36 cellular contexts compared by ENCODE assay signal in genomic region chr13:47696677-47697076, GRCh38.
"Had no signal": no experiment of that assay in that cellular context is flagged by ENCODE, and none has a peak within 500 bp of the region (broad histone marks: within the 10 kb centered on the region; RNA-seq: fewer than 3 reads in every experiment).

No MANE protein-coding gene starts in this region.

- ATAC-seq: activated CD4-positive, CD25-positive, alpha-beta regulatory T cell treated with anti-CD3 and anti-CD28 coated beads, Interleukin-2, amount 50 U/mL, for 24 hours; effector memory CD8-positive, alpha-beta T cell; left lung; lower lobe of right lung; mucosa of descending colon; stimulated activated effector memory CD8-positive, alpha-beta T cell treated with anti-CD3 and anti-CD28 coated beads, Interleukin-12 subunit alpha, Interleukin-12 subunit beta, amount 100 ng/mL, for 72 hours; stimulated activated naive CD8-positive, alpha-beta T cell treated with anti-CD3 and anti-CD28 coated beads, Interleukin-15, amount 100 ng/mL, for 72 hours had no signal

- H3K27ac Mint-ChIP-seq: activated CD4-positive, alpha-beta memory T cell treated with anti-CD3 and anti-CD28 coated beads, Interleukin-2, amount 10 ng/mL, durations not matched to agents 7 days and 5 days; activated CD4-positive, alpha-beta T cell treated with anti-CD3 and anti-CD28 coated beads, Interleukin-2, amount 10 ng/mL, durations not matched to agents 24 days and 14 days; activated naive CD4-positive, alpha-beta T cell treated with anti-CD3 and anti-CD28 coated beads, Interleukin-2, amount 10 ng/mL, durations not matched to agents 7 days and 5 days; activated naive CD8-positive, alpha-beta T cell treated with anti-CD3 and anti-CD28 coated beads, Interleukin-2, amount 10 ng/mL, durations not matched to agents 7 days and 5 days; activated T-cell treated with anti-CD3 and anti-CD28 coated beads, Interleukin-2, amount 50 U/mL, for 24 hours; brain; effector memory CD8-positive, alpha-beta T cell; nephron; progenitor cell of endocrine pancreas; stimulated activated effector memory CD8-positive, alpha-beta T cell treated with anti-CD3 and anti-CD28 coated beads, Interleukin-12 subunit alpha, Interleukin-12 subunit beta, amount 100 ng/mL, for 72 hours; T-helper 1 cell treated with Interleukin-12 subunit alpha and Interleukin-12 subunit beta and Interleukin-4 antibody, amounts not matched to agents 30 μg/mL and 1 μg/mL, for 36 hours had no signal

- H3K9me3 Mint-ChIP-seq: activated CD4-positive, alpha-beta memory T cell treated with anti-CD3 and anti-CD28 coated beads, Interleukin-2, amount 10 ng/mL, durations not matched to agents 7 days and 5 days; activated naive CD4-positive, alpha-beta T cell treated with anti-CD3 and anti-CD28 coated beads, Interleukin-2, amount 10 ng/mL, durations not matched to agents 7 days and 5 days; brain; stimulated activated naive CD8-positive, alpha-beta T cell treated with anti-CD3 and anti-CD28 coated beads, Interleukin-15, amount 100 ng/mL, for 72 hours; T-helper 1 cell treated with Interleukin-12 subunit alpha and Interleukin-12 subunit beta and Interleukin-4 antibody, amounts not matched to agents 30 μg/mL and 1 μg/mL, for 36 hours had no signal

- H3K9me3 ChIP-seq: ascending aorta, left lung, lower lobe of right lung, mucosa of descending colon, ovary, sigmoid colon, thyroid gland, upper lobe of left lung, vagina had no signal

- H3K4me1 ChIP-seq: ascending aorta, left lung, lower lobe of right lung, sigmoid colon, thyroid gland, upper lobe of left lung, vagina had no signal

- H3K36me3 Mint-ChIP-seq: activated naive CD4-positive, alpha-beta T cell treated with anti-CD3 and anti-CD28 coated beads, Interleukin-2, amount 10 ng/mL, durations not matched to agents 7 days and 5 days; activated naive CD8-positive, alpha-beta T cell treated with anti-CD3 and anti-CD28 coated beads, Interleukin-2, amount 10 ng/mL, durations not matched to agents 7 days and 5 days; brain; stimulated activated effector memory CD8-positive, alpha-beta T cell treated with anti-CD3 and anti-CD28 coated beads, Interleukin-12 subunit alpha, Interleukin-12 subunit beta, amount 100 ng/mL, for 72 hours had no signal

- H3K27me3 ChIP-seq: ascending aorta, cardiac muscle cell, left lung, ovary, sigmoid colon, thyroid gland, upper lobe of left lung, vagina had no signal

- H3K4me1 Mint-ChIP-seq: activated CD4-positive, alpha-beta memory T cell treated with anti-CD3 and anti-CD28 coated beads, Interleukin-2, amount 10 ng/mL, durations not matched to agents 7 days and 5 days; activated CD4-positive, alpha-beta T cell treated with anti-CD3 and anti-CD28 coated beads, Interleukin-2, amount 10 ng/mL, durations not matched to agents 24 days and 14 days; activated naive CD4-positive, alpha-beta T cell treated with anti-CD3 and anti-CD28 coated beads, Interleukin-2, amount 10 ng/mL, durations not matched to agents 7 days and 5 days; activated naive CD8-positive, alpha-beta T cell treated with anti-CD3 and anti-CD28 coated beads, Interleukin-2, amount 10 ng/mL, durations not matched to agents 7 days and 5 days; brain; nephron; stimulated activated effector memory CD8-positive, alpha-beta T cell treated with anti-CD3 and anti-CD28 coated beads, Interleukin-12 subunit alpha, Interleukin-12 subunit beta, amount 100 ng/mL, for 72 hours; stimulated activated naive CD8-positive, alpha-beta T cell treated with anti-CD3 and anti-CD28 coated beads, Interleukin-15, amount 100 ng/mL, for 72 hours had no signal

- DNase-seq: activated CD4-positive, alpha-beta memory T cell treated with anti-CD3 and anti-CD28 coated beads, Interleukin-2, amount 10 ng/mL, durations not matched to agents 7 days and 5 days; activated CD4-positive, alpha-beta T cell treated with anti-CD3 and anti-CD28 coated beads, Interleukin-2, amount 10 ng/mL, durations not matched to agents 24 days and 14 days; activated CD8-positive, alpha-beta memory T cell treated with anti-CD3 and anti-CD28 coated beads, Interleukin-2, amount 50 U/mL, for 48 hours; activated gamma-delta T cell; activated naive CD4-positive, alpha-beta T cell treated with anti-CD3 and anti-CD28 coated beads, Interleukin-2, amount 10 ng/mL, durations not matched to agents 7 days and 5 days; activated naive CD8-positive, alpha-beta T cell treated with anti-CD3 and anti-CD28 coated beads, Interleukin-2, amount 10 ng/mL, durations not matched to agents 7 days and 5 days; activated T-cell treated with anti-CD3 and anti-CD28 coated beads, Interleukin-2, amount 50 U/mL, for 24 hours; cerebellar nuclear complex; dorsolateral prefrontal cortex; effector memory CD8-positive, alpha-beta T cell; head of caudate nucleus; hippocampal formation; left lung; lower lobe of right lung; mucosa of descending colon; ovary; retina; sigmoid colon; small intestine; stimulated activated CD4-positive, alpha-beta T cell treated with anti-CD3 and anti-CD28 coated beads, Interleukin-4, amount 100 ng/mL, for 24 hours; stimulated activated naive CD8-positive, alpha-beta T cell treated with anti-CD3 and anti-CD28 coated beads, Interleukin-15, amount 100 ng/mL, for 72 hours; substantia nigra; T-helper 9 cell; thyroid gland; upper lobe of left lung had no signal

- H3K4me3 ChIP-seq: ascending aorta, cardiac muscle cell, coronary artery, dorsolateral prefrontal cortex, left lung, lower lobe of right lung, mucosa of descending colon, ovary, sigmoid colon, thyroid gland, upper lobe of left lung, vagina had no signal

- H3K27ac ChIP-seq: ascending aorta, cardiac muscle cell, coronary artery, dorsolateral prefrontal cortex, left lung, lower lobe of right lung, ovary, sigmoid colon, thyroid gland, upper lobe of left lung, vagina, VCaP had no signal

- H3K4me3 Mint-ChIP-seq: activated CD4-positive, alpha-beta memory T cell treated with anti-CD3 and anti-CD28 coated beads, Interleukin-2, amount 10 ng/mL, durations not matched to agents 7 days and 5 days; activated CD4-positive, alpha-beta T cell treated with anti-CD3 and anti-CD28 coated beads, Interleukin-2, amount 10 ng/mL, durations not matched to agents 24 days and 14 days; activated naive CD4-positive, alpha-beta T cell treated with anti-CD3 and anti-CD28 coated beads, Interleukin-2, amount 10 ng/mL, durations not matched to agents 7 days and 5 days; activated naive CD8-positive, alpha-beta T cell treated with anti-CD3 and anti-CD28 coated beads, Interleukin-2, amount 10 ng/mL, durations not matched to agents 7 days and 5 days; activated T-cell treated with anti-CD3 and anti-CD28 coated beads, Interleukin-2, amount 50 U/mL, for 24 hours; brain; effector memory CD8-positive, alpha-beta T cell; nephron; stimulated activated effector memory CD8-positive, alpha-beta T cell treated with anti-CD3 and anti-CD28 coated beads, Interleukin-12 subunit alpha, Interleukin-12 subunit beta, amount 100 ng/mL, for 72 hours; stimulated activated naive CD8-positive, alpha-beta T cell treated with anti-CD3 and anti-CD28 coated beads, Interleukin-15, amount 100 ng/mL, for 72 hours; T-helper 1 cell treated with Interleukin-12 subunit alpha and Interleukin-12 subunit beta and Interleukin-4 antibody, amounts not matched to agents 30 μg/mL and 1 μg/mL, for 36 hours had no signal

- H3K27me3 Mint-ChIP-seq: activated CD4-positive, alpha-beta memory T cell treated with anti-CD3 and anti-CD28 coated beads, Interleukin-2, amount 10 ng/mL, durations not matched to agents 7 days and 5 days; activated CD4-positive, alpha-beta T cell treated with anti-CD3 and anti-CD28 coated beads, Interleukin-2, amount 10 ng/mL, durations not matched to agents 24 days and 14 days; activated naive CD4-positive, alpha-beta T cell treated with anti-CD3 and anti-CD28 coated beads, Interleukin-2, amount 10 ng/mL, durations not matched to agents 7 days and 5 days; activated naive CD8-positive, alpha-beta T cell treated with anti-CD3 and anti-CD28 coated beads, Interleukin-2, amount 10 ng/mL, durations not matched to agents 7 days and 5 days; brain; effector memory CD8-positive, alpha-beta T cell; progenitor cell of endocrine pancreas; stimulated activated naive CD8-positive, alpha-beta T cell treated with anti-CD3 and anti-CD28 coated beads, Interleukin-15, amount 100 ng/mL, for 72 hours had no signal

- H3K36me3 ChIP-seq: ascending aorta, cardiac muscle cell, left lung, lower lobe of right lung, ovary, sigmoid colon, thyroid gland, upper lobe of left lung, vagina had no signal
